ENCODE assay signal across 8 cellular contexts in genomic region chr12:66234722-66235625, GRCh38. TPM values are rescaled to one million over a fixed set of nuclear protein-coding genes. Genes with fewer than 3 reads are reported as not detected.
DNase-seq lines count a peak whose midpoint lies in the region; ATAC-seq and TF ChIP-seq lines count a peak whose summit lies in the region.
"Not testable (repeated sequence)": the region's sequence is repeated elsewhere in the genome, so short reads cannot be mapped to it uniquely, and the experiment has no call there.

No MANE protein-coding gene starts in this region.

- peaks cover 15% of the 10 kb centered on the region for H3K27me3 ChIP-seq in CD8-positive, alpha-beta memory T cell (ENCODE audit: insufficient read depth, low read length, poor library complexity, severe bottlenecking)
- peaks cover 0 to 32% of the 10 kb centered on the region in 2 experiments for H3K27me3 ChIP-seq in mesenchymal stem cell (ENCODE audit: control insufficient read depth in 1 of 2, insufficient read depth in 1 of 2, low read length in 2 of 2)

- H3K27ac ChIP-seq in CD8-positive, alpha-beta memory T cell (ENCODE audit: low read depth, low read length); mesenchymal stem cell (ENCODE audit: low read length, poor library complexity, severe bottlenecking): not testable (repeated sequence)
- H3K27ac ChIP-seq in OCI-LY7 (ENCODE audit: low read depth, low read length, poor library complexity, severe bottlenecking), result peak overlapping the region; percentile 57

- peak overlapping the region; percentile 92 for H2AFZ ChIP-seq in OCI-LY7 (ENCODE audit: low read length)
- peak overlapping the region; percentile 48 for H2AFZ ChIP-seq in mesenchymal stem cell (ENCODE audit: low read depth, low read length)

- intact Hi-C loops in OCI-LY7 (cut with micrococcal nuclease; ENCODE audit: unreplicated experiment), result loop anchor here (1.0 to 5.0 kb wide), 4 partner anchors 66 to 460 kb away; partner anchors contain the start of genes HELB, LLPH and TMBIM4

- BruUV-seq in OCI-LY7 (replicated peaks; lab: Mats Ljungman, UMichigan), result not testable (repeated sequence)

- peak overlapping the region; percentile 91 for H3K9ac ChIP-seq in mesenchymal stem cell (ENCODE audit: low read length)

- not testable (repeated sequence) for H2BK5ac ChIP-seq in mesenchymal stem cell (ENCODE audit: low read depth, low read length, poor library complexity, severe bottlenecking)

- H3K9me3 Mint-ChIP-seq in CD8-positive, alpha-beta memory T cell, result not testable (repeated sequence)

- not testable (repeated sequence) for H3K36me3 Mint-ChIP-seq in CD8-positive, alpha-beta memory T cell

- H3K27ac Mint-ChIP-seq in CD8-positive, alpha-beta memory T cell, result not testable (repeated sequence)

- not testable (repeated sequence) for H4K91ac ChIP-seq in mesenchymal stem cell (ENCODE audit: low read length)

- not testable (repeated sequence) for H3K14ac ChIP-seq in mesenchymal stem cell (ENCODE audit: low read length in 2 of 2)

- not testable (repeated sequence) for H3K4me1 ChIP-seq in CD8-positive, alpha-beta memory T cell (ENCODE audit: insufficient read depth, low read length); mesenchymal stem cell (ENCODE audit: control insufficient read depth, insufficient read depth, low read depth, low read length)
- peaks cover 35% of the 10 kb centered on the region for H3K4me1 ChIP-seq in OCI-LY7 (ENCODE audit: insufficient read depth, low read length, poor library complexity, severe bottlenecking)

- not testable (repeated sequence) for H3K9me3 ChIP-seq in CD8-positive, alpha-beta memory T cell (ENCODE audit: low read length); OCI-LY7 (ENCODE audit: low read length); mesenchymal stem cell (ENCODE audit: control insufficient read depth, low read length)

- H3K27me3 Mint-ChIP-seq in CD8-positive, alpha-beta memory T cell, result peaks cover 26 to 69% of the 10 kb centered on the region in 2 donors

- not testable (repeated sequence) for H3K4me3 ChIP-seq in CD8-positive, alpha-beta memory T cell (ENCODE audit: low read length)
- H3K4me3 ChIP-seq in OCI-LY7 (ENCODE audit: low read depth, low read length, poor library complexity, severe bottlenecking), result peak overlapping the region; percentile 70
- peak overlapping the region; percentile 66 to 79 for H3K4me3 ChIP-seq in mesenchymal stem cell (ENCODE audit: insufficient read depth in 1 of 2, low read depth in 1 of 2, low read length in 2 of 2)

- peak; percentile 3 to 51 (median 14) for DNase-seq in CD8-positive, alpha-beta memory T cell
- peak; percentile 73 for DNase-seq in OCI-LY7 (ENCODE audit: low spot score)
- peak; percentile 4 for DNase-seq in activated T-helper 1 cell treated with Interleukin-2 at 50 U/mL for 16 hours (ENCODE audit: low read depth)
- DNase-seq in erythroblast (lab: John Stamatoyannopoulos, UW), result peak; percentile 87 to 91
- peak; percentile 64 for DNase-seq in mesenchymal stem cell
- peak; percentile 1 to 8 (median 7) for DNase-seq in stimulated activated CD4-positive, alpha-beta T cell treated with anti-CD3 and anti-CD28 coated beads, TNF-alpha, amount 100 ng/mL, for 4 hours (ENCODE audit: low read depth in 3 of 3)

- H3K18ac ChIP-seq in mesenchymal stem cell (ENCODE audit: low read depth in 1 of 2, low read length in 2 of 2), result peak overlapping the region in 1 of 2 experiments; percentile 21

- peak; percentile 38 for ATAC-seq in GM21367 (IDR thresholded peaks at IDR 0.05; ENCODE audit: unreplicated experiment)
- ATAC-seq in HG03520 (IDR thresholded peaks at IDR 0.05; ENCODE audit: unreplicated experiment), result peak; percentile 28

- not testable (repeated sequence) for H3K4me1 Mint-ChIP-seq in CD8-positive, alpha-beta memory T cell

- not testable (repeated sequence) for H3K4ac ChIP-seq in mesenchymal stem cell (ENCODE audit: low read depth in 1 of 2, low read length in 2 of 2)

- not testable (repeated sequence) for H3K9me2 ChIP-seq in OCI-LY7 (ENCODE audit: insufficient read depth, low read length)

- 8% methylated on average over 52 of the region's 74 CpGs for WGBS in mesenchymal stem cell

- POLR2A ChIA-PET in CD8-positive, alpha-beta memory T cell (lab: Charles Lee), result interaction anchor here (0.5 to 0.6 kb wide), 2 partner anchors 21 to 107 kb away, joined by 3 to 9 read pairs; no protein-coding TSS in a partner anchor
- POLR2A ChIA-PET in OCI-LY7 (lab: Charles Lee), result interaction anchor here (0.6 to 1.9 kb wide), 11 partner anchors 12 to 1042 kb away, joined by 3 to 11 read pairs (median 3); partner anchors contain the start of genes LLPH and TMBIM4

- not testable (repeated sequence) for H3K79me2 ChIP-seq in OCI-LY7 (ENCODE audit: insufficient read depth, low read depth, low read length)

- H4K20me1 ChIP-seq in OCI-LY7 (ENCODE audit: insufficient read depth, low read length), result not testable (repeated sequence)

- peak overlapping the region; percentile 90 for H2BK15ac ChIP-seq in mesenchymal stem cell (ENCODE audit: low read depth, poor library complexity, severe bottlenecking)

- CTCF ChIA-PET in CD8-positive, alpha-beta memory T cell (lab: Charles Lee), result interaction anchor here (1.0 kb wide), 1 partner anchor 173 kb away, joined by 3 read pairs; no protein-coding TSS in a partner anchor
- CTCF ChIA-PET in OCI-LY7 (lab: Charles Lee; ENCODE audit: unreplicated experiment), result interaction anchor here (0.7 to 0.9 kb wide), 3 partner anchors 11 to 982 kb away, joined by 3 to 8 read pairs (median 4); no protein-coding TSS in a partner anchor

- H3K79me1 ChIP-seq in mesenchymal stem cell (replicated peaks; ENCODE audit: low read length, poor library complexity, severe bottlenecking), result not testable (repeated sequence)

- not testable (repeated sequence) for H2AK5ac ChIP-seq in mesenchymal stem cell (ENCODE audit: low read length, severe bottlenecking)

- TF ChIP-seq POLR2A in erythroblast (IDR thresholded peaks at IDR 0.05; ENCODE audit: low read length), result peak; percentile 32

- not testable (repeated sequence) for TF ChIP-seq CTCF in OCI-LY7 (conservative IDR thresholded peaks at IDR 0.05; ENCODE audit: low read length)

- peak overlapping the region in 1 of 2 experiments; percentile 47 for H2BK12ac ChIP-seq in mesenchymal stem cell (ENCODE audit: low read length in 2 of 2)

- peak overlapping the region; percentile 73 for H3K4me2 ChIP-seq in OCI-LY7 (ENCODE audit: low read length)
- H3K4me2 ChIP-seq in mesenchymal stem cell (ENCODE audit: low read length, poor library complexity, severe bottlenecking), result peak overlapping the region; percentile 89

- H2BK120ac ChIP-seq in mesenchymal stem cell (ENCODE audit: low read depth, low read length), result not testable (repeated sequence)

- not testable (repeated sequence) for H3K36me3 ChIP-seq in CD8-positive, alpha-beta memory T cell (ENCODE audit: insufficient read depth, low read length); OCI-LY7 (ENCODE audit: insufficient read depth, low read length)
- H3K36me3 ChIP-seq in mesenchymal stem cell (ENCODE audit: control insufficient read depth in 1 of 2, insufficient read depth in 2 of 2, low read depth in 1 of 2, low read length in 2 of 2), result peaks cover 0 to 14% of the 10 kb centered on the region in 2 experiments

- not testable (repeated sequence) for H3K23ac ChIP-seq in mesenchymal stem cell (ENCODE audit: low read length in 2 of 2)

- peak overlapping the region; percentile 25 to 88 (median 67) for H3K4me3 Mint-ChIP-seq in CD8-positive, alpha-beta memory T cell

- not testable (repeated sequence) for H4K8ac ChIP-seq in mesenchymal stem cell (ENCODE audit: low read length)

RNA-seq across cellular contexts. Expression of gene IRAK3, which starts 46.0 kb away (rescaled TPM):
- total RNA-seq in CD8-positive, alpha-beta memory T cell, result under 1 TPM; 0.13 to 0.22 TPM
- polyA plus RNA-seq in CD8-positive, alpha-beta memory T cell, result not detected
- total RNA-seq in OCI-LY7 (2014; rRNA removed; shearing (Covaris generic)), result 0.95 TPM in 1 of 2 replicates, not detected in the other
- total RNA-seq in OCI-LY7 (2022), result 0.04 and 0.08 TPM in 2 replicates
- polyA plus RNA-seq in mesenchymal stem cell (2013, experiment 1 of 2), result 0.58 TPM
- 0.92 TPM for polyA plus RNA-seq in mesenchymal stem cell (2013, experiment 2 of 2)

Comparison
In these comparisons a context has a peak if more than half of its experiments do, and no peak if none do; other contexts are left out.
1. DNase-seq: peak in every context shown above with its lines; median percentile 89 in erythroblast; 73 in OCI-LY7; 64 in mesenchymal stem cell; 14 in CD8-positive, alpha-beta memory T cell; 7 in stimulated activated CD4-positive, alpha-beta T cell treated with anti-CD3 and anti-CD28 coated beads, TNF-alpha, amount 100 ng/mL, for 4 hours; 4 in activated T-helper 1 cell treated with Interleukin-2 at 50 U/mL for 16 hours.